16 cellular contexts compared by ENCODE assay signal in genomic region chr5:82167372-82167771, GRCh38.
A peak's percentile ranks its signal among the peaks of the same experiment; 100 is the strongest.
DNase-seq lines count a peak whose midpoint lies in the region; ATAC-seq and TF ChIP-seq lines count a peak whose summit lies in the region.
"Had no signal": no experiment of that assay in that cellular context is flagged by ENCODE, and none has a peak within 500 bp of the region (broad histone marks: within the 10 kb centered on the region; RNA-seq: fewer than 3 reads in every experiment).

No MANE protein-coding gene starts in this region.

- peak overlapping the region; percentile 55 for H3K27ac ChIP-seq in OCI-LY1 (ENCODE audit: low read depth, low read length, poor library complexity, severe bottlenecking)
- H3K27ac ChIP-seq in mesendoderm (ENCODE audit: low read depth, low read length): no peak overlapping the region
- H3K27ac ChIP-seq: 22Rv1, RWPE1 had no signal

- H3K23ac ChIP-seq in mesendoderm (ENCODE audit: low read length): no peak overlapping the region

- H2BK15ac ChIP-seq in mesendoderm (replicated peaks; ENCODE audit: low read depth): no peak overlapping the region

- H4K20me1 ChIP-seq in OCI-LY1 (ENCODE audit: insufficient read depth, low read length): no peaks in the 10 kb centered on the region

- H2BK120ac ChIP-seq in mesendoderm (ENCODE audit: low read depth, low read length): no peak overlapping the region

- H4K5ac ChIP-seq in mesendoderm (ENCODE audit: low read length): no peak overlapping the region

- WGBS in mesendoderm (ENCODE audit: extremely low coverage, insufficient coverage, low lambda C conversion rate): no CpG with 5 or more reads among the region's 2 CpGs

- H4K8ac ChIP-seq in mesendoderm (ENCODE audit: low read depth, low read length): no peak overlapping the region

- H3K36me3 Mint-ChIP-seq in stimulated activated naive B cell treated with anti-CD40 and anti-IgM and Interleukin-4, amounts not matched to agents 10 μg/mL and 1 μg/mL and 100 μg/mL, for 72 hours: peaks cover 0 to 2% of the 10 kb centered on the region in 2 donors

- no peak overlapping the region for H2AK5ac ChIP-seq in mesendoderm (ENCODE audit: low read length)

- H3K4me2 ChIP-seq in OCI-LY1 (ENCODE audit: low read length) (no peak overlapping the region), mesendoderm (ENCODE audit: low read length) (no peak overlapping the region)

- H3K4me1 Mint-ChIP-seq in stimulated activated naive B cell treated with anti-CD40 and anti-IgM and Interleukin-4, amounts not matched to agents 10 μg/mL and 1 μg/mL and 100 μg/mL, for 72 hours: peaks cover 4 to 17% of the 10 kb centered on the region in 2 donors
- H3K4me1 Mint-ChIP-seq: T-helper 17 cell had no signal

- H3K9me3 Mint-ChIP-seq in stimulated activated naive B cell treated with anti-CD40 and anti-IgM and Interleukin-4, amounts not matched to agents 10 μg/mL and 1 μg/mL and 100 μg/mL, for 72 hours: no peaks in the 10 kb centered on the region
- H3K9me3 Mint-ChIP-seq: CD4-positive, alpha-beta T cell had no signal

- H3K27me3 ChIP-seq in OCI-LY1 (ENCODE audit: insufficient read depth, low read length): no peaks in the 10 kb centered on the region
- H3K27me3 ChIP-seq in mesendoderm (ENCODE audit: insufficient read depth, low read length, poor library complexity): no peaks in the 10 kb centered on the region

- H3K4me1 ChIP-seq in OCI-LY1 (ENCODE audit: insufficient read depth, low read length, severe bottlenecking) (peaks cover 25% of the 10 kb centered on the region), mesendoderm (ENCODE audit: control insufficient read depth, low read depth, low read length) (no peaks in the 10 kb centered on the region)

- H3K4ac ChIP-seq in mesendoderm (ENCODE audit: low read depth, low read length): no peak overlapping the region

- peak overlapping the region; percentile 28 for H3K18ac ChIP-seq in mesendoderm (ENCODE audit: low read length)

- no peaks in the 10 kb centered on the region for H3K9me3 ChIP-seq in OCI-LY1 (ENCODE audit: low read length)

- ATAC-seq in HG03175 (IDR thresholded peaks at IDR 0.05; ENCODE audit: unreplicated experiment) (peak; percentile 45), GM21526 (IDR thresholded peaks at IDR 0.05; ENCODE audit: low FRiP score, unreplicated experiment) (no peak)
- ATAC-seq in stimulated activated naive B cell treated with anti-CD40 and anti-IgM and Interleukin-4, amounts not matched to agents 10 μg/mL and 1 μg/mL and 100 μg/mL, for 72 hours (replicated peaks): no peak
- ATAC-seq: T-helper 17 cell had no signal

- H3K79me2 ChIP-seq in OCI-LY1 (ENCODE audit: insufficient read depth, low read length) (no peaks in the 10 kb centered on the region), mesendoderm (ENCODE audit: control insufficient read depth, insufficient read depth, low read length) (no peaks in the 10 kb centered on the region)

- H3K56ac ChIP-seq in mesendoderm (ENCODE audit: low read length): no peak overlapping the region

- H3K9ac ChIP-seq in OCI-LY1 (ENCODE audit: low read length) (no peak overlapping the region), mesendoderm (ENCODE audit: low read length) (no peak overlapping the region)

- no peak overlapping the region for H3K4me3 Mint-ChIP-seq in stimulated activated naive B cell treated with anti-CD40 and anti-IgM and Interleukin-4, amounts not matched to agents 10 μg/mL and 1 μg/mL and 100 μg/mL, for 72 hours
- H3K4me3 Mint-ChIP-seq: B cell; CD4-positive, alpha-beta T cell; T-helper 17 cell had no signal

- H3K4me3 ChIP-seq in OCI-LY1 (ENCODE audit: low read depth, low read length, poor library complexity, severe bottlenecking): no peak overlapping the region
- no peak overlapping the region for H3K4me3 ChIP-seq in mesendoderm (ENCODE audit: low read length)

- TF ChIP-seq CTCF in OCI-LY1 (IDR thresholded peaks at IDR 0.05; ENCODE audit: low read length): no peak

- no peak overlapping the region for H3K27ac Mint-ChIP-seq in stimulated activated naive B cell treated with anti-CD40 and anti-IgM and Interleukin-4, amounts not matched to agents 10 μg/mL and 1 μg/mL and 100 μg/mL, for 72 hours
- H3K27ac Mint-ChIP-seq: B cell; CD4-positive, alpha-beta T cell; T-helper 17 cell had no signal

- peak; percentile 18 for DNase-seq in DMS 273 (lab: John Stamatoyannopoulos, UW; ENCODE audit: unreplicated experiment)
- no peak for DNase-seq in DMS 273 treated with DMSO at 0.1 percent for 48 hours (lab: John Stamatoyannopoulos, UW)
- no peak for DNase-seq in mesendoderm
- no peak for DNase-seq in NCI-H187 (lab: John Stamatoyannopoulos, UW)
- DNase-seq in stimulated activated naive B cell treated with anti-CD40 and anti-IgM and Interleukin-4, amounts not matched to agents 10 μg/mL and 1 μg/mL and 100 μg/mL, for 72 hours: no peak
- DNase-seq: CD4-positive, alpha-beta T cell; NCI-H1930; NCI-H748 treated with DMSO at 0.1 percent for 48 hours; OCI-M1; T-helper 17 cell had no signal

- no peaks in the 10 kb centered on the region for H3K9me2 ChIP-seq in OCI-LY1 (ENCODE audit: low read depth, low read length)

- peak overlapping the region; percentile 48; the same call in 1 of the 2 replicates for H2AFZ ChIP-seq in OCI-LY1 (ENCODE audit: low read length)

- no peaks in the 10 kb centered on the region for H3F3A ChIP-seq in OCI-LY1 (ENCODE audit: insufficient read depth, low read length)

- no peaks in the 10 kb centered on the region for H3K27me3 Mint-ChIP-seq in stimulated activated naive B cell treated with anti-CD40 and anti-IgM and Interleukin-4, amounts not matched to agents 10 μg/mL and 1 μg/mL and 100 μg/mL, for 72 hours
- H3K27me3 Mint-ChIP-seq: B cell; CD4-positive, alpha-beta T cell; T-helper 17 cell had no signal

- no peaks in the 10 kb centered on the region for H3K79me1 ChIP-seq in mesendoderm (ENCODE audit: low read length)

- no peaks in the 10 kb centered on the region for H3K36me3 ChIP-seq in OCI-LY1 (ENCODE audit: insufficient read depth, low read length)
- H3K36me3 ChIP-seq in mesendoderm (ENCODE audit: control insufficient read depth, insufficient read depth, low read length): no peaks in the 10 kb centered on the region

- no peak overlapping the region for H2BK5ac ChIP-seq in mesendoderm (ENCODE audit: low read length)
